ENCODE assay signal across 26 cellular contexts in genomic region chr13:43537124-43537523, GRCh38.
A peak's percentile ranks its signal among the peaks of the same experiment; 100 is the strongest.
DNase-seq lines count a peak whose midpoint lies in the region; ATAC-seq, FAIRE-seq and TF ChIP-seq lines count a peak whose summit lies in the region.
"Had no signal": no experiment of that assay in that cellular context is flagged by ENCODE, and none has a peak within 500 bp of the region (broad histone marks: within the 10 kb centered on the region; RNA-seq: fewer than 3 reads in every experiment).

No MANE protein-coding gene starts in this region.

- DNase-seq in Right ventricle myocardium inferior (ENCODE audit: missing footprints): no peak
- no peak for DNase-seq in cardiac septum (ENCODE audit: low spot score)
- peak; percentile 94 for DNase-seq in amniotic epithelial cell (ENCODE audit: low read depth)
- no peak for DNase-seq in heart right ventricle
- no peak for DNase-seq in UCSD-AML1 (lab: John Stamatoyannopoulos, UW; ENCODE audit: unreplicated experiment)
- DNase-seq in D721Med (ENCODE audit: insufficient read length, low spot score): no peak
- no peak for DNase-seq in upper lobe of right lung
- DNase-seq: activated gamma-delta T cell treated with Interleukin-2 at 50 U/mL for 16 hours; activated naive CD8-positive, alpha-beta T cell treated with anti-CD3 and anti-CD28 coated beads, Interleukin-2, amount 50 U/mL, for 24 hours; brain microvascular endothelial cell; cortex of kidney; EL; NCI-H1092; NCI-H187 treated with DMSO at 0.1 percent for 48 hours; NCI-H345; NCI-H774; nucleus accumbens; PC-3; SHP77 treated with DMSO at 0.1 percent for 48 hours; stimulated activated CD4-positive, alpha-beta T cell treated with anti-CD3 and anti-CD28 coated beads, Interleukin-2, amount 100 ng/mL, for 48 hours; T-cell had no signal

- H3K36me3 ChIP-seq in heart right ventricle: no peaks in the 10 kb centered on the region
- H3K36me3 ChIP-seq in upper lobe of right lung: no peaks in the 10 kb centered on the region
- H3K36me3 ChIP-seq: BLaER1 treated with 17β-estradiol and CSF1 and Interleukin-3, amounts not matched to agents 10 nM and 100 nM; brain microvascular endothelial cell had no signal

- peaks cover 0 to 16% (median 9%) of the 10 kb centered on the region in 9 donors for H3K4me1 ChIP-seq in heart right ventricle
- H3K4me1 ChIP-seq in upper lobe of right lung: no peaks in the 10 kb centered on the region
- H3K4me1 ChIP-seq: A549; BLaER1 treated with 17β-estradiol and CSF1 and Interleukin-3, amounts not matched to agents 10 nM and 100 nM had no signal

- H3K4me3 ChIP-seq in heart right ventricle: no peak overlapping the region
- H3K4me3 ChIP-seq in upper lobe of right lung: no peak overlapping the region
- H3K4me3 ChIP-seq: A549; BLaER1 treated with 17β-estradiol and CSF1 and Interleukin-3, amounts not matched to agents 10 nM and 100 nM had no signal

- no peak for TF ChIP-seq CTCF in heart right ventricle (IDR thresholded peaks at IDR 0.05)
- no peak for TF ChIP-seq CTCF in D721Med (IDR thresholded peaks at IDR 0.05; ENCODE audit: insufficient read depth, missing control alignments)
- no peak for TF ChIP-seq CTCF in upper lobe of right lung (IDR thresholded peaks at IDR 0.05)

- no peaks in the 10 kb centered on the region for H3K27me3 ChIP-seq in heart right ventricle
- H3K27me3 ChIP-seq in upper lobe of right lung: no peaks in the 10 kb centered on the region
- H3K27me3 ChIP-seq: BLaER1 treated with 17β-estradiol and CSF1 and Interleukin-3, amounts not matched to agents 10 nM and 100 nM; brain microvascular endothelial cell had no signal

- intact Hi-C loops in Right ventricle myocardium inferior (cut with DNase I): no loop called here
- intact Hi-C loops in cardiac septum (cut with DNase I): no loop called here
- intact Hi-C loops in heart right ventricle (cut with DNase I): no loop called here
- intact Hi-C loops in upper lobe of right lung (cut with DNase I): no loop called here

- H3K9me3 ChIP-seq in heart right ventricle (peaks cover 0 to 10% (median 0%) of the 10 kb centered on the region in 11 donors), upper lobe of right lung (no peaks in the 10 kb centered on the region)

- 20 to 32% methylated on average over 2 of the region's 2 CpGs for WGBS in heart right ventricle, 2 donors

- ATAC-seq in Right ventricle myocardium inferior: peak; percentile 80
- ATAC-seq in heart right ventricle: peak; percentile 12 to 90 (median 68)
- ATAC-seq in upper lobe of right lung: no peak
- no peak for ATAC-seq in GM18861 (IDR thresholded peaks at IDR 0.05; ENCODE audit: unreplicated experiment)
- ATAC-seq: A549; activated naive CD8-positive, alpha-beta T cell treated with anti-CD3 and anti-CD28 coated beads, Interleukin-2, amount 50 U/mL, for 24 hours; HCT116; PC-3; stimulated activated effector memory CD8-positive, alpha-beta T cell treated with anti-CD3 and anti-CD28 coated beads, Interleukin-12 subunit alpha, Interleukin-12 subunit beta, amount 100 ng/mL, for 72 hours; T-cell had no signal

- FAIRE-seq in D721Med (lab: Jason Lieb, UNC): no peak
- FAIRE-seq: A549 had no signal

- H3K27ac ChIP-seq in heart right ventricle (peak overlapping the region in 1 of 10 donors; percentile 4), upper lobe of right lung (no peak overlapping the region)
- H3K27ac ChIP-seq: A549; BLaER1 treated with 17β-estradiol and CSF1 and Interleukin-3, amounts not matched to agents 10 nM and 100 nM; brain microvascular endothelial cell had no signal

Comparison
In these comparisons a context has a peak if more than half of its experiments do, and no peak if none do; other contexts are left out.
1. ATAC-seq: peak in Right ventricle myocardium inferior (single experiment) and heart right ventricle (8 of 8); none in upper lobe of right lung (single experiment) and GM18861 (single experiment).